In the genomic region with DNA sequence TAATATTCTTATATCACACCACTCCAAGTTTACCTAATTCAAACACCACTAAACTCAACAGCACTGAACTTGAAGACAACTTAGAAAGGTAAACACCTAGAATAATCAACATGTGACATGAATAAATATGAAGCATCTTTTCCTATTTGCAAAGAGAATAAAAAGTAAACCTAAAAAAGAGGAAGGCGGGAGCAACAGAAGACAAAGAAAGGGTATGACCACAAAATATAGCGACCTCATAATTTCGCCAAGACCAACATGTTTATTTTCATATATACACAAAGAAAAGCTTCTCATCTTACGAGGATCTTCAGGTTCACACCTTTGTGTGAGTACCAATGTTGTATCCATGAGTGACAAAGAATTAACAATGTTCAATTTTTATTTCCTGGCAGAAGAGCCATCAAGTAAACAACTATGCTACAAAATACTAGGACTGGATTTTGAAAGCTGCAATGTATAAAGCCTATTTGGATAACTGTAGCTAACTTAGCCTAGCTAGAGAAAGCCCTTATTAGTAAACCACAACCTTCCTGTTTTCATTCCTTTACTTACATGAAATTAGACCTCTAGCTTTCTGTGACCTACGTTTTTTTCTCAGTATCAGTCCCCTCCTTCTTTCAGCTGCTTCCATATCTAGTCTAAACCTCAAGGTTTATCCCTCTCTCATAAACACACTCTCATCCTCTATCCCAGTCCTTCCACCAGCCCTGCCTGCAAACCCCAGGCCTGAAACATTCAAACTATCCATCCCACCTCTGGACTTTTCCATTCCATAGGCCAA, we compare ENCODE assay signal across 10 cellular contexts. TPM values are rescaled to one million over a fixed set of nuclear protein-coding genes. Genes with fewer than 3 reads are reported as not detected.
DNase-seq lines count a peak whose midpoint lies in the region; ATAC-seq and TF ChIP-seq lines count a peak whose summit lies in the region.
"Had no signal": no experiment of that assay in that cellular context is flagged by ENCODE, and none has a peak within 500 bp of the region (broad histone marks: within the 10 kb centered on the region; RNA-seq: fewer than 3 reads in every experiment).

No MANE protein-coding gene starts in this region.

- peak; percentile 7 to 11 for ATAC-seq in activated naive CD4-positive, alpha-beta T cell treated with anti-CD3 and anti-CD28 coated beads, Interleukin-2, amount 50 U/mL, for 72 hours
- ATAC-seq in HG03108 (IDR thresholded peaks at IDR 0.05; ENCODE audit: unreplicated experiment), result peak; percentile 50
- ATAC-seq in T-helper 17 cell, result peak; percentile 26
- ATAC-seq in upper lobe of right lung, result no peak
- ATAC-seq in heart right ventricle, result no peak
- no peak for ATAC-seq in right cardiac atrium

- no peak overlapping the region for H3K4me3 ChIP-seq in upper lobe of right lung
- H3K4me3 ChIP-seq in heart right ventricle, result no peak overlapping the region
- no peak overlapping the region for H3K4me3 ChIP-seq in right cardiac atrium (ENCODE audit: low read length)

- TF ChIP-seq CTCF in upper lobe of right lung (IDR thresholded peaks at IDR 0.05) (no peak), heart right ventricle (IDR thresholded peaks at IDR 0.05) (no peak)

- H3K9me3 ChIP-seq in T-helper 17 cell (ENCODE audit: control insufficient read depth, low read length, poor library complexity, severe bottlenecking) (no peaks in the 10 kb centered on the region), upper lobe of right lung (no peaks in the 10 kb centered on the region), heart right ventricle (peaks cover 0 to 3% (median 0%) of the 10 kb centered on the region in 11 donors), right cardiac atrium (ENCODE audit: control insufficient read depth, low read length) (no peaks in the 10 kb centered on the region)

- intact Hi-C loops in activated naive CD4-positive, alpha-beta T cell treated with anti-CD3 and anti-CD28 coated beads for 36 hours (cut with micrococcal nuclease), result loop anchor here (5.0 to 10.0 kb wide), 2 partner anchors 386 to 648 kb away; partner anchors contain the start of gene MAGI3
- intact Hi-C loops in upper lobe of right lung (cut with DNase I), result no loop called here
- intact Hi-C loops in heart right ventricle (cut with DNase I), result no loop called here
- intact Hi-C loops in right cardiac atrium (cut with DNase I), result no loop called here

- peak overlapping the region; percentile 6 for H3K27ac ChIP-seq in upper lobe of right lung
- peak overlapping the region in 1 of 10 donors; percentile 78 for H3K27ac ChIP-seq in heart right ventricle
- no peak overlapping the region for H3K27ac ChIP-seq in right cardiac atrium (ENCODE audit: low read length)

- no peak overlapping the region for H3K27ac Mint-ChIP-seq in activated naive CD4-positive, alpha-beta T cell treated with anti-CD3 and anti-CD28 coated beads, Interleukin-2, amount 50 U/mL, for 72 hours
- H3K27ac Mint-ChIP-seq in activated naive CD4-positive, alpha-beta T cell treated with anti-CD3 and anti-CD28 coated beads for 36 hours, result no peak overlapping the region
- no peak overlapping the region for H3K27ac Mint-ChIP-seq in T-helper 17 cell
- H3K27ac Mint-ChIP-seq: natural killer cell had no signal

- DNase-seq in activated naive CD4-positive, alpha-beta T cell treated with anti-CD3 and anti-CD28 coated beads, Interleukin-2, amount 50 U/mL, for 72 hours (ENCODE audit: low spot score in 2 of 2), result no peak
- no peak for DNase-seq in activated naive CD4-positive, alpha-beta T cell treated with anti-CD3 and anti-CD28 coated beads for 36 hours
- DNase-seq in T-helper 17 cell, result no peak
- no peak for DNase-seq in upper lobe of right lung
- no peak for DNase-seq in NCI-H2227 (lab: John Stamatoyannopoulos, UW; ENCODE audit: unreplicated experiment)
- no peak for DNase-seq in heart right ventricle
- DNase-seq in right cardiac atrium, result no peak
- DNase-seq: natural killer cell, NCI-H1436 treated with DMSO at 0.1 percent for 48 hours had no signal

- no peak overlapping the region for H3K4me3 Mint-ChIP-seq in activated naive CD4-positive, alpha-beta T cell treated with anti-CD3 and anti-CD28 coated beads for 36 hours
- H3K4me3 Mint-ChIP-seq in T-helper 17 cell, result no peak overlapping the region
- H3K4me3 Mint-ChIP-seq: natural killer cell had no signal

- H3K27me3 ChIP-seq in upper lobe of right lung (no peaks in the 10 kb centered on the region), heart right ventricle (no peaks in the 10 kb centered on the region), right cardiac atrium (ENCODE audit: control insufficient read depth, insufficient read depth) (no peaks in the 10 kb centered on the region)

- H3K27me3 Mint-ChIP-seq in activated naive CD4-positive, alpha-beta T cell treated with anti-CD3 and anti-CD28 coated beads for 36 hours (ENCODE audit: low read depth), result no peaks in the 10 kb centered on the region
- H3K27me3 Mint-ChIP-seq in T-helper 17 cell, result no peaks in the 10 kb centered on the region

- H3K4me1 ChIP-seq in upper lobe of right lung (peaks cover 49% of the 10 kb centered on the region), heart right ventricle (peaks cover 12 to 62% (median 47%) of the 10 kb centered on the region in 9 donors), right cardiac atrium (ENCODE audit: control insufficient read depth, insufficient read depth, low read length) (peaks cover 5% of the 10 kb centered on the region)

- peaks cover 19% of the 10 kb centered on the region for H3K36me3 ChIP-seq in upper lobe of right lung
- H3K36me3 ChIP-seq in heart right ventricle, result peaks cover 0 to 24% (median 8%) of the 10 kb centered on the region in 9 donors

- H3K4me1 Mint-ChIP-seq in activated naive CD4-positive, alpha-beta T cell treated with anti-CD3 and anti-CD28 coated beads for 36 hours (ENCODE audit: low read depth), result peaks cover 15% of the 10 kb centered on the region
- peaks cover 27% of the 10 kb centered on the region for H3K4me1 Mint-ChIP-seq in T-helper 17 cell

- CTCF ChIA-PET in activated naive CD4-positive, alpha-beta T cell treated with anti-CD3 and anti-CD28 coated beads for 36 hours (lab: Charles Lee), result no interaction called here

- peaks cover 0 to 5% of the 10 kb centered on the region in 2 donors for H3K9me3 Mint-ChIP-seq in activated naive CD4-positive, alpha-beta T cell treated with anti-CD3 and anti-CD28 coated beads, Interleukin-2, amount 50 U/mL, for 72 hours
- peaks cover 3% of the 10 kb centered on the region for H3K9me3 Mint-ChIP-seq in activated naive CD4-positive, alpha-beta T cell treated with anti-CD3 and anti-CD28 coated beads for 36 hours
- H3K9me3 Mint-ChIP-seq: natural killer cell had no signal

- peaks cover 0 to 26% of the 10 kb centered on the region in 2 donors for H3K36me3 Mint-ChIP-seq in activated naive CD4-positive, alpha-beta T cell treated with anti-CD3 and anti-CD28 coated beads, Interleukin-2, amount 50 U/mL, for 72 hours
- H3K36me3 Mint-ChIP-seq in activated naive CD4-positive, alpha-beta T cell treated with anti-CD3 and anti-CD28 coated beads for 36 hours (ENCODE audit: low read depth), result peaks cover 8% of the 10 kb centered on the region
- H3K36me3 Mint-ChIP-seq in T-helper 17 cell (ENCODE audit: low read depth), result no peaks in the 10 kb centered on the region
- H3K36me3 Mint-ChIP-seq: natural killer cell had no signal

- 81% methylated on average over 5 of the region's 5 CpGs for WGBS in heart right ventricle, 2 donors
- 76% methylated on average over 5 of the region's 5 CpGs for WGBS in right cardiac atrium

RNA-seq across cellular contexts. Expression of gene PHTF1, which starts 21.3 kb away (rescaled TPM):
- 10 to 100 TPM; 17.0 to 24.5 TPM for total RNA-seq in activated naive CD4-positive, alpha-beta T cell treated with anti-CD3 and anti-CD28 coated beads, Interleukin-2, amount 50 U/mL, for 72 hours
- 1 to 10 TPM; 5.4 to 6.3 TPM for total RNA-seq in activated naive CD4-positive, alpha-beta T cell treated with anti-CD3 and anti-CD28 coated beads for 36 hours
- total RNA-seq in T-helper 17 cell (10 to 100 TPM; 14.7 to 17.9 TPM), upper lobe of right lung (18.9 TPM), heart right ventricle (10 to 100 TPM in 5 of 10 donors, 1 to 10 TPM in 5; 7.7 to 14.8 (median 10.0) TPM), right cardiac atrium (1 to 10 TPM; 7.3 to 9.3 (median 9.0) TPM)
- polyA plus RNA-seq in heart right ventricle (1 to 10 TPM; 4.9 to 8.3 TPM), right cardiac atrium (4.5 TPM)

RNA-seq across cellular contexts. Expression of gene RSBN1, which starts 31.7 kb away (rescaled TPM):
- total RNA-seq in activated naive CD4-positive, alpha-beta T cell treated with anti-CD3 and anti-CD28 coated beads, Interleukin-2, amount 50 U/mL, for 72 hours, result 10 to 100 TPM; 21.6 to 28.3 TPM
- total RNA-seq in activated naive CD4-positive, alpha-beta T cell treated with anti-CD3 and anti-CD28 coated beads for 36 hours, result 10 to 100 TPM; 13.6 to 14.3 TPM
- total RNA-seq in T-helper 17 cell (10 to 100 TPM; 40.1 to 45.8 TPM), upper lobe of right lung (23.2 TPM), heart right ventricle (10 to 100 TPM in 8 of 10 donors, 1 to 10 TPM in 2; 7.5 to 13.9 (median 11.8) TPM), right cardiac atrium (10 to 100 TPM; 12.8 to 15.2 (median 13.8) TPM)
- polyA plus RNA-seq in heart right ventricle (1 to 10 TPM; 2.1 to 5.0 TPM), right cardiac atrium (3.8 TPM)

Comparison
In these comparisons a context has a peak if more than half of its experiments do, and no peak if none do; other contexts are left out.
1. ATAC-seq: peak in activated naive CD4-positive, alpha-beta T cell treated with anti-CD3 and anti-CD28 coated beads, Interleukin-2, amount 50 U/mL, for 72 hours (2 of 2), HG03108 (single experiment) and T-helper 17 cell (single experiment); none in upper lobe of right lung (single experiment), heart right ventricle (0 of 8) and right cardiac atrium (0 of 2).